Comparison of ENCODE assay signal across 18 cellular contexts in genomic region chr16:75660321-75660720, GRCh38. TPM values are rescaled to one million over a fixed set of nuclear protein-coding genes. Genes with fewer than 3 reads are reported as not detected.
"Had no signal": no experiment of that assay in that cellular context is flagged by ENCODE, and none has a peak within 500 bp of the region (broad histone marks: within the 10 kb centered on the region; RNA-seq: fewer than 3 reads in every experiment).

No MANE protein-coding gene starts in this region.

- H3K4me1 Mint-ChIP-seq: brain, neural progenitor cell had no signal

- H3K9me3 Mint-ChIP-seq: activated CD4-positive, alpha-beta memory T cell treated with anti-CD3 and anti-CD28 coated beads, Interleukin-2, amount 10 ng/mL, durations not matched to agents 7 days and 5 days; brain; immature natural killer cell; memory B cell; neural progenitor cell; stimulated activated naive B cell treated with anti-CD40 and anti-IgM and Interleukin-4, amounts not matched to agents 10 μg/mL and 1 μg/mL and 100 μg/mL, for 72 hours; T-cell had no signal

- H3K27me3 ChIP-seq: neural progenitor cell, pancreas, upper lobe of left lung had no signal

- H3K27me3 Mint-ChIP-seq: activated CD4-positive, alpha-beta memory T cell treated with anti-CD3 and anti-CD28 coated beads, Interleukin-2, amount 10 ng/mL, durations not matched to agents 7 days and 5 days; brain; memory B cell; stimulated activated naive B cell treated with anti-CD40 and anti-IgM and Interleukin-4, amounts not matched to agents 10 μg/mL and 1 μg/mL and 100 μg/mL, for 72 hours; T-cell had no signal

- H3K27ac ChIP-seq: neural progenitor cell, pancreas, SK-N-MC, upper lobe of left lung had no signal

- DNase-seq: activated CD4-positive, alpha-beta memory T cell treated with anti-CD3 and anti-CD28 coated beads, Interleukin-2, amount 10 ng/mL, durations not matched to agents 7 days and 5 days; activated CD4-positive, alpha-beta T cell treated with anti-CD3 and anti-CD28 coated beads for 1 hour; cerebellar nuclear complex; immature natural killer cell; left cardiac atrium; pancreas; right cardiac atrium; stimulated activated CD4-positive, alpha-beta T cell treated with anti-CD3 and anti-CD28 coated beads, Interleukin-2, amount 100 ng/mL, for 24 hours; stimulated activated naive B cell treated with anti-CD40 and anti-IgM and Interleukin-4, amounts not matched to agents 10 μg/mL and 1 μg/mL and 100 μg/mL, for 72 hours; T-cell; T1000; upper lobe of left lung had no signal

- H3K27ac Mint-ChIP-seq: activated CD4-positive, alpha-beta memory T cell treated with anti-CD3 and anti-CD28 coated beads, Interleukin-2, amount 10 ng/mL, durations not matched to agents 7 days and 5 days; brain; memory B cell; neural progenitor cell; stimulated activated naive B cell treated with anti-CD40 and anti-IgM and Interleukin-4, amounts not matched to agents 10 μg/mL and 1 μg/mL and 100 μg/mL, for 72 hours; T-cell had no signal

- ATAC-seq: esophagus mucosa; pancreas; stimulated activated naive B cell treated with anti-CD40 and anti-IgM and Interleukin-4, amounts not matched to agents 10 μg/mL and 1 μg/mL and 100 μg/mL, for 72 hours had no signal

- H3K4me3 Mint-ChIP-seq: activated CD4-positive, alpha-beta memory T cell treated with anti-CD3 and anti-CD28 coated beads, Interleukin-2, amount 10 ng/mL, durations not matched to agents 7 days and 5 days; brain; immature natural killer cell; memory B cell; neural progenitor cell; stimulated activated naive B cell treated with anti-CD40 and anti-IgM and Interleukin-4, amounts not matched to agents 10 μg/mL and 1 μg/mL and 100 μg/mL, for 72 hours; T-cell had no signal

RNA-seq across cellular contexts. Expression of gene CPHXL2, which starts 16.5 kb away (rescaled TPM):
- polyA plus RNA-seq: immature natural killer cell, pancreas, right cardiac atrium had no signal

RNA-seq across cellular contexts. Expression of gene DUXB, which starts 40.9 kb away (rescaled TPM):
- polyA plus RNA-seq: adipose tissue, immature natural killer cell, pancreas, right cardiac atrium had no signal
